In genomic region chr17:80296221-80296620, GRCh38 we compare ENCODE assay signal across 13 cellular contexts.
"Had no signal": no experiment of that assay in that cellular context is flagged by ENCODE, and none has a peak within 500 bp of the region (broad histone marks: within the 10 kb centered on the region; RNA-seq: fewer than 3 reads in every experiment).

No MANE protein-coding gene starts in this region.

- ATAC-seq: body of pancreas, esophagus mucosa, left colon had no signal

- H3K9me3 ChIP-seq: body of pancreas, SK-N-SH, tibial artery had no signal

- H3K4me1 ChIP-seq: body of pancreas, tibial artery had no signal

- DNase-seq: activated CD4-positive, alpha-beta T cell treated with anti-CD3 and anti-CD28 coated beads, Interleukin-2, amount 50 U/mL, for 1 hour; activated naive CD4-positive, alpha-beta T cell treated with Interleukin-2 at 50 U/mL for 16 hours; activated T-cell treated with anti-CD3 and anti-CD28 coated beads, Interleukin-2, amount 50 U/mL, for 48 hours; amniotic stem cell; body of pancreas; dermis blood vessel endothelial cell; hippocampal formation; left colon; mesenchymal stem cell; SK-N-SH; stimulated activated CD4-positive, alpha-beta T cell treated with anti-CD3 and anti-CD28 coated beads, Interleukin-4, amount 100 ng/mL, for 4 hours; tibial artery had no signal

- H3K27ac ChIP-seq: body of pancreas, tibial artery had no signal

- H3K4me3 ChIP-seq: body of pancreas, tibial artery had no signal

- H3K27me3 ChIP-seq: body of pancreas, tibial artery had no signal
